ENCODE assay signal across 19 cellular contexts in genomic region chr1:19776287-19776686, GRCh38. TPM values are rescaled to one million over a fixed set of nuclear protein-coding genes. Genes with fewer than 3 reads are reported as not detected.
DNase-seq lines count a peak whose midpoint lies in the region; TF ChIP-seq lines count a peak whose summit lies in the region.
"Had no signal": no experiment of that assay in that cellular context is flagged by ENCODE, and none has a peak within 500 bp of the region (broad histone marks: within the 10 kb centered on the region; RNA-seq: fewer than 3 reads in every experiment).

No MANE protein-coding gene starts in this region.

- WGBS in suprapubic skin: 93% methylated on average over 5 of the region's 5 CpGs

- peak overlapping the region; percentile 29; the same call in 1 of the 2 replicates for H3K4me3 ChIP-seq in BLaER1
- H3K4me3 ChIP-seq in SJCRH30: no peak overlapping the region
- H3K4me3 ChIP-seq in suprapubic skin: no peak overlapping the region

- TF ChIP-seq EP300 in suprapubic skin (IDR thresholded peaks at IDR 0.05): no peak

- H3K27ac ChIP-seq in BLaER1: peak overlapping the region; percentile 77
- H3K27ac ChIP-seq in SJCRH30: peak overlapping the region; percentile 58
- no peak overlapping the region for H3K27ac ChIP-seq in suprapubic skin

- no peak for TF ChIP-seq CTCF in suprapubic skin (IDR thresholded peaks at IDR 0.05)

- H3K27me3 ChIP-seq in BLaER1: no peaks in the 10 kb centered on the region
- no peaks in the 10 kb centered on the region for H3K27me3 ChIP-seq in SJCRH30
- H3K27me3 ChIP-seq in suprapubic skin: no peaks in the 10 kb centered on the region
- H3K27me3 ChIP-seq: BE2C had no signal

- H3K4me1 ChIP-seq in BLaER1 (peaks cover 87% of the 10 kb centered on the region), SJCRH30 (peaks cover 35% of the 10 kb centered on the region), suprapubic skin (no peaks in the 10 kb centered on the region)
- H3K4me1 ChIP-seq: BE2C had no signal

- DNase-seq in DMS153 (lab: John Stamatoyannopoulos, UW): peak; percentile 82
- peak; percentile 91 for DNase-seq in NCI-H2029 treated with DMSO at 0.1 percent for 48 hours (lab: John Stamatoyannopoulos, UW)
- DNase-seq in SJCRH30: no peak
- no peak for DNase-seq in DMS79 (lab: John Stamatoyannopoulos, UW)
- no peak for DNase-seq in suprapubic skin (ENCODE audit: low spot score in 2 of 2)
- DNase-seq in dedifferentiated amniotic fluid mesenchymal stem cell (ENCODE audit: extremely low spot score): no peak
- DNase-seq: BE2C; CD4-positive, alpha-beta memory T cell; H7; MM.1S; NCI-H1048; NCI-H1417 treated with DMSO at 0.1 percent for 48 hours; NCI-H187 treated with DMSO at 0.1 percent for 48 hours; NCI-H526 treated with DMSO at 0.1 percent for 48 hours; OCI-M1 had no signal

- H3K9me3 ChIP-seq in BLaER1: peaks cover 6% of the 10 kb centered on the region; the same call in 1 of the 2 replicates
- H3K9me3 ChIP-seq in SJCRH30 (replicated peaks): no peaks in the 10 kb centered on the region
- no peaks in the 10 kb centered on the region for H3K9me3 ChIP-seq in suprapubic skin
- H3K9me3 ChIP-seq: BE2C had no signal

- H3K36me3 ChIP-seq in BLaER1 (peaks cover 42% of the 10 kb centered on the region), SJCRH30 (no peaks in the 10 kb centered on the region), suprapubic skin (peaks cover 56% of the 10 kb centered on the region)
- H3K36me3 ChIP-seq: BE2C had no signal

- peak overlapping the region; percentile 73 for H3K9ac ChIP-seq in BLaER1

- no peak for TF ChIP-seq POLR2A in suprapubic skin (IDR thresholded peaks at IDR 0.05)

- H4K20me1 ChIP-seq in BLaER1: no peaks in the 10 kb centered on the region

- H3K4me2 ChIP-seq in BLaER1: peak overlapping the region; percentile 90

RNA-seq across cellular contexts. Expression of gene TMCO4, which starts 23.4 kb away (rescaled TPM):
- total RNA-seq in SJCRH30 (2014; rRNA removed; shearing (Covaris generic)): 17.7 and 18.0 TPM in 2 replicates
- total RNA-seq in suprapubic skin: 10 to 100 TPM; 11.6 to 23.8 (median 15.0) TPM

RNA-seq across cellular contexts. Expression of gene RNF186, which starts 38.8 kb away (rescaled TPM):
- total RNA-seq in SJCRH30 (2014; rRNA removed; shearing (Covaris generic)): 0.73 and 0.86 TPM in 2 replicates
- under 1 TPM in 1 of 4 donors, not detected in 3; 0.51 TPM for total RNA-seq in suprapubic skin
- total RNA-seq: A673; CD4-positive, alpha-beta memory T cell; H7; LHCN-M2; Right ventricle myocardium inferior had no signal

Comparison
In these comparisons a context has a peak if more than half of its experiments do, and no peak if none do; other contexts are left out.
1. DNase-seq: peak in DMS153 (single experiment) and NCI-H2029 treated with DMSO at 0.1 percent for 48 hours (single experiment); none in SJCRH30 (0 of 2), DMS79 (single experiment), suprapubic skin (0 of 2) and dedifferentiated amniotic fluid mesenchymal stem cell (single experiment).